Comparison of ENCODE assay signal across 1 cellular context in genomic region chr16:11420895-11421294, GRCh38.
A peak's percentile ranks its signal among the peaks of the same experiment; 100 is the strongest.
TF ChIP-seq lines count a peak whose summit lies in the region.

No MANE protein-coding gene starts in this region.

TF ChIP-seq in HepG2, 621 proteins besides CTCF, POLR2A, EP300 and RAD21 (continued from another document and continues in another):
- TF ChIP-seq ZNF281 (CRISPR knock-in tag; IDR thresholded peaks at IDR 0.05; ENCODE audit: borderline replicate concordance) (no peak), REXO4 (CRISPR knock-in tag; IDR thresholded peaks at IDR 0.05; ENCODE audit: borderline replicate concordance) (no peak), ZFX (CRISPR knock-in tag; IDR thresholded peaks at IDR 0.05; ENCODE audit: low read depth) (peak; percentile 36; the same call in 1 of the 2 replicates), GABPB1 (CRISPR knock-in tag; IDR thresholded peaks at IDR 0.05) (peak; percentile 26; the same call in 1 of the 2 replicates), ZNF800 (CRISPR knock-in tag; IDR thresholded peaks at IDR 0.05) (no peak), HCFC1 (IDR thresholded peaks at IDR 0.05; ENCODE audit: low read depth, low read length) (no peak), HNF4A (CRISPR knock-in tag; IDR thresholded peaks at IDR 0.05) (peak; percentile 5; the same call in 1 of the 2 replicates), AGO2 (optimal IDR thresholded peaks at IDR 0.05; ENCODE audit: low read depth, low read length) (no peak), NCOA2 (CRISPR knock-in tag; IDR thresholded peaks at IDR 0.05) (no peak), TOE1 (CRISPR knock-in tag; IDR thresholded peaks at IDR 0.05) (no peak), TAF15 (IDR thresholded peaks at IDR 0.05; ENCODE audit: low read depth, low read length, poor library complexity, severe bottlenecking) (no peak), ZNF883 (CRISPR knock-in tag; IDR thresholded peaks at IDR 0.05; ENCODE audit: not compliant biosample characterization) (no peak), RARG (CRISPR knock-in tag; IDR thresholded peaks at IDR 0.05; ENCODE audit: low read depth) (no peak), MTA1 (CRISPR knock-in tag; IDR thresholded peaks at IDR 0.05; ENCODE audit: borderline replicate concordance) (peak; percentile 32; the same call in 1 of the 2 replicates), ZNF710 (CRISPR knock-in tag; IDR thresholded peaks at IDR 0.05; ENCODE audit: borderline replicate concordance) (no peak), ZNF292 (CRISPR knock-in tag; IDR thresholded peaks at IDR 0.05; ENCODE audit: borderline replicate concordance, low read depth) (no peak), ZNF839 (CRISPR knock-in tag; IDR thresholded peaks at IDR 0.05; ENCODE audit: borderline replicate concordance) (no peak), ZNF574 (CRISPR knock-in tag; IDR thresholded peaks at IDR 0.05) (no peak), THAP11 (CRISPR knock-in tag; IDR thresholded peaks at IDR 0.05) (no peak), ZFP91 (CRISPR knock-in tag; IDR thresholded peaks at IDR 0.05; ENCODE audit: borderline replicate concordance) (0 out of 2 replicates have a peak, but pooled peaks have one; percentile 19), ZBTB49 (CRISPR knock-in tag; IDR thresholded peaks at IDR 0.05; ENCODE audit: borderline replicate concordance) (no peak), ZNF768 (CRISPR knock-in tag; IDR thresholded peaks at IDR 0.05) (peak; percentile 24; the same call in 1 of the 2 replicates), NR0B2 (CRISPR knock-in tag; IDR thresholded peaks at IDR 0.05) (no peak), ATRX (CRISPR knock-in tag; IDR thresholded peaks at IDR 0.05; ENCODE audit: borderline replicate concordance) (no peak), MED8 (CRISPR knock-in tag; IDR thresholded peaks at IDR 0.05; ENCODE audit: insufficient replicate concordance) (no peak), ZNF136 (CRISPR knock-in tag; IDR thresholded peaks at IDR 0.05; ENCODE audit: low read depth) (no peak), XBP1 (CRISPR knock-in tag; IDR thresholded peaks at IDR 0.05) (no peak), NFIC (IDR thresholded peaks at IDR 0.05; ENCODE audit: low read length) (no peak), ZNF3 (CRISPR knock-in tag; IDR thresholded peaks at IDR 0.05) (no peak), MXD1 (CRISPR knock-in tag; IDR thresholded peaks at IDR 0.05) (no peak), ZNF687 (CRISPR knock-in tag; IDR thresholded peaks at IDR 0.05) (peak; percentile 37; the same call in 1 of the 2 replicates), PATZ1 (CRISPR knock-in tag; IDR thresholded peaks at IDR 0.05) (no peak), ZNF256 (CRISPR knock-in tag; conservative IDR thresholded peaks at IDR 0.05) (no peak), ZFP41 (CRISPR knock-in tag; IDR thresholded peaks at IDR 0.05; ENCODE audit: borderline replicate concordance) (no peak), ZFY (CRISPR knock-in tag; IDR thresholded peaks at IDR 0.05) (peak; percentile 32; the same call in 1 of the 2 replicates), NRL (CRISPR knock-in tag; IDR thresholded peaks at IDR 0.05; ENCODE audit: borderline replicate concordance) (peak; percentile 16; the same call in 1 of the 2 replicates), NFIB (CRISPR knock-in tag; IDR thresholded peaks at IDR 0.05; ENCODE audit: borderline replicate concordance) (no peak)
